10 cellular contexts compared by ENCODE assay signal in genomic region chr19:58561373-58562125, GRCh38. TPM values are rescaled to one million over a fixed set of nuclear protein-coding genes. Genes with fewer than 3 reads are reported as not detected.
DNase-seq lines count a peak whose midpoint lies in the region; ATAC-seq, FAIRE-seq and TF ChIP-seq lines count a peak whose summit lies in the region.
"Had no signal": no experiment of that assay in that cellular context is flagged by ENCODE, and none has a peak within 500 bp of the region (broad histone marks: within the 10 kb centered on the region; RNA-seq: fewer than 3 reads in every experiment).

No MANE protein-coding gene starts in this region.

- H3K27me3 ChIP-seq in left ventricle myocardium inferior (ENCODE audit: low read depth) (no peaks in the 10 kb centered on the region), bronchial epithelial cell (ENCODE audit: control insufficient read depth, insufficient read depth, low read length) (no peaks in the 10 kb centered on the region), muscle layer of duodenum (ENCODE audit: low read depth, low read length) (no peaks in the 10 kb centered on the region), vagina (no peaks in the 10 kb centered on the region)

- no peak for TF ChIP-seq CTCF in left ventricle myocardium inferior (IDR thresholded peaks at IDR 0.05; ENCODE audit: borderline replicate concordance)
- TF ChIP-seq CTCF in bronchial epithelial cell (IDR thresholded peaks at IDR 0.05; ENCODE audit: insufficient read depth, low read length, severe bottlenecking): no peak
- no peak for TF ChIP-seq CTCF in vagina (IDR thresholded peaks at IDR 0.05)

- TF ChIP-seq POLR2A in vagina (IDR thresholded peaks at IDR 0.05): no peak

- H3K36me3 ChIP-seq in left ventricle myocardium inferior: peaks cover 7% of the 10 kb centered on the region
- peaks cover 3% of the 10 kb centered on the region for H3K36me3 ChIP-seq in bronchial epithelial cell (ENCODE audit: control insufficient read depth, insufficient read depth, low read length)
- H3K36me3 ChIP-seq in muscle layer of duodenum (ENCODE audit: control insufficient read depth in 1 of 2, insufficient read depth in 2 of 2, low read length in 2 of 2): peaks cover 2 to 15% of the 10 kb centered on the region in 2 donors
- peaks cover 0 to 1% of the 10 kb centered on the region in 2 donors for H3K36me3 ChIP-seq in vagina

- no peak for FAIRE-seq in bronchial epithelial cell (lab: Jason Lieb, UNC)

- intact Hi-C loops in left ventricle myocardium inferior (cut with micrococcal nuclease): no loop called here
- intact Hi-C loops in Right ventricle myocardium inferior (cut with DNase I): no loop called here
- intact Hi-C loops in vagina (cut with DNase I): no loop called here

- no peak for DNase-seq in left ventricle myocardium inferior
- DNase-seq in Right ventricle myocardium inferior (ENCODE audit: missing footprints): no peak
- DNase-seq in bronchial epithelial cell (ENCODE audit: low read depth): no peak
- DNase-seq in vagina (ENCODE audit: extremely low spot score in 2 of 2): no peak
- DNase-seq in EL: no peak
- DNase-seq in activated CD4-positive, CD25-positive, alpha-beta regulatory T cell (lab: John Stamatoyannopoulos, UW): no peak
- DNase-seq: COR-L47, NCI-H2081 had no signal

- ATAC-seq in Right ventricle myocardium inferior (no peak), GM19395 (IDR thresholded peaks at IDR 0.05; ENCODE audit: unreplicated experiment) (no peak)

- H3K9me3 ChIP-seq in left ventricle myocardium inferior (replicated peaks) (no peaks in the 10 kb centered on the region), muscle layer of duodenum (ENCODE audit: control insufficient read depth in 1 of 2, low read length in 2 of 2) (no peaks in the 10 kb centered on the region), vagina (no peaks in the 10 kb centered on the region)

- H3K4me3 ChIP-seq in left ventricle myocardium inferior (peak overlapping the region; percentile 63), bronchial epithelial cell (ENCODE audit: low read depth, low read length) (peak overlapping the region; percentile 43), muscle layer of duodenum (ENCODE audit: low read depth in 1 of 2, low read length in 2 of 2) (peak overlapping the region; percentile 26 to 69), vagina (peak overlapping the region; percentile 43 to 51)

- peaks cover 62% of the 10 kb centered on the region for H3K4me1 ChIP-seq in left ventricle myocardium inferior
- H3K4me1 ChIP-seq in muscle layer of duodenum (ENCODE audit: control insufficient read depth in 1 of 2, insufficient read depth in 2 of 2, low read length in 2 of 2): peaks cover 18 to 51% of the 10 kb centered on the region in 2 donors
- peaks cover 49% of the 10 kb centered on the region for H3K4me1 ChIP-seq in vagina

- H3K27ac ChIP-seq in left ventricle myocardium inferior (replicated peaks) (peak overlapping the region; percentile 42), muscle layer of duodenum (ENCODE audit: low read length) (no peak overlapping the region), vagina (no peak overlapping the region)

RNA-seq across cellular contexts. Expression of gene UBE2M, which starts 3.1 kb away (rescaled TPM):
- total RNA-seq in left ventricle myocardium inferior: 116 TPM
- total RNA-seq in Right ventricle myocardium inferior: 130 TPM
- 128 and 159 TPM in 2 replicates for total RNA-seq in bronchial epithelial cell
- 33.6 TPM for total RNA-seq in vagina

RNA-seq across cellular contexts. Expression of gene CHMP2A, which starts 6.6 kb away (rescaled TPM):
- 124 TPM for total RNA-seq in left ventricle myocardium inferior
- 123 TPM for total RNA-seq in Right ventricle myocardium inferior
- total RNA-seq in bronchial epithelial cell: 166 and 219 TPM in 2 replicates
- 76.4 TPM for total RNA-seq in vagina

RNA-seq across cellular contexts. Expression of gene MZF1, which starts 11.6 kb away (rescaled TPM):
- total RNA-seq in left ventricle myocardium inferior: 10.9 TPM
- total RNA-seq in Right ventricle myocardium inferior: 10.0 TPM
- total RNA-seq in bronchial epithelial cell: 14.7 and 17.8 TPM in 2 replicates
- total RNA-seq in vagina: 32.2 TPM

RNA-seq across cellular contexts. Expression of gene TRIM28, which starts 17.7 kb away (rescaled TPM):
- total RNA-seq in left ventricle myocardium inferior (136 TPM), Right ventricle myocardium inferior (143 TPM), bronchial epithelial cell (270 and 277 TPM in 2 replicates), vagina (274 TPM)

RNA-seq across cellular contexts. Expression of gene ZBTB45, which starts 41.9 kb away (rescaled TPM):
- total RNA-seq in left ventricle myocardium inferior (10.2 TPM), Right ventricle myocardium inferior (9.9 TPM), bronchial epithelial cell (3.4 and 5.1 TPM in 2 replicates), vagina (14.0 TPM)
